Comparison of ENCODE assay signal across 8 cellular contexts in genomic region chr6:27807415-27808241, GRCh38.
DNase-seq lines count a peak whose midpoint lies in the region; ATAC-seq and TF ChIP-seq lines count a peak whose summit lies in the region.
"Not testable (repeated sequence)": the region's sequence is repeated elsewhere in the genome, so short reads cannot be mapped to it uniquely, and the experiment has no call there.

No MANE protein-coding gene starts in this region.

- H3K27ac Mint-ChIP-seq in CD4-positive, CD25-positive, alpha-beta regulatory T cell: peak overlapping the region; percentile 98 to 99 (median 98)

- not testable (repeated sequence) for H3K36me3 Mint-ChIP-seq in CD4-positive, CD25-positive, alpha-beta regulatory T cell

- H3K27me3 Mint-ChIP-seq in CD4-positive, CD25-positive, alpha-beta regulatory T cell: not testable (repeated sequence)

- H3K4me1 Mint-ChIP-seq in CD4-positive, CD25-positive, alpha-beta regulatory T cell: peaks cover 13 to 45% (median 23%) of the 10 kb centered on the region in 4 donors

- peaks cover 45% of the 10 kb centered on the region for H3K4me1 ChIP-seq in CD4-positive, CD25-positive, alpha-beta regulatory T cell (ENCODE audit: control insufficient read depth, insufficient read depth, low read length, poor library complexity, severe bottlenecking)

- not testable (repeated sequence) for H3K27me3 ChIP-seq in CD4-positive, CD25-positive, alpha-beta regulatory T cell (ENCODE audit: control insufficient read depth, insufficient read depth, low read length)

- not testable (repeated sequence) for TF ChIP-seq CTCF in coronary artery (IDR thresholded peaks at IDR 0.05)

- not testable (repeated sequence) for H3K9me3 Mint-ChIP-seq in CD4-positive, CD25-positive, alpha-beta regulatory T cell

- peak overlapping the region; percentile 87 for H3K4me3 ChIP-seq in CD4-positive, CD25-positive, alpha-beta regulatory T cell (ENCODE audit: low read depth, low read length)
- peak overlapping the region; percentile 76 for H3K4me3 ChIP-seq in coronary artery

- DNase-seq in CD4-positive, CD25-positive, alpha-beta regulatory T cell: peak; percentile 69 to 97 (median 91)
- DNase-seq in NCI-H69 (lab: John Stamatoyannopoulos, UW) (peak; percentile 93), coronary artery (ENCODE audit: low spot score) (peak; percentile 83), kidney glomerular epithelial cell (lab: John Stamatoyannopoulos, UW) (peak; percentile 92)
- peak; percentile 66 to 70 for DNase-seq in activated CD4-positive, alpha-beta T cell treated with anti-CD3 and anti-CD28 coated beads for 4 hours
- peak; percentile 75 for DNase-seq in stimulated activated CD4-positive, alpha-beta T cell treated with anti-CD3 and anti-CD28 coated beads, Interleukin-15, amount 100 ng/mL, for 24 hours

- peak overlapping the region; percentile 92 for H3K27ac ChIP-seq in CD4-positive, CD25-positive, alpha-beta regulatory T cell (ENCODE audit: insufficient read depth, low read length, poor library complexity, severe bottlenecking)
- peak overlapping the region; percentile 86 to 94 for H3K27ac ChIP-seq in coronary artery

- H3K4me3 Mint-ChIP-seq in CD4-positive, CD25-positive, alpha-beta regulatory T cell: peak overlapping the region; percentile 97 to 100 (median 98)

- H3K36me3 ChIP-seq in CD4-positive, CD25-positive, alpha-beta regulatory T cell (ENCODE audit: control insufficient read depth, insufficient read depth, low read length): not testable (repeated sequence)

- H3K9me3 ChIP-seq in CD4-positive, CD25-positive, alpha-beta regulatory T cell (ENCODE audit: control insufficient read depth in 2 of 2, low read length in 2 of 2): not testable (repeated sequence)

- ATAC-seq in CD4-positive, CD25-positive, alpha-beta regulatory T cell (ENCODE audit: low read depth in 2 of 2): peak; percentile 76
- ATAC-seq in GM19438 (IDR thresholded peaks at IDR 0.05; ENCODE audit: low read depth, unreplicated experiment) (peak; percentile 57), HG03460 (IDR thresholded peaks at IDR 0.05; ENCODE audit: unreplicated experiment) (peak; percentile 61)

Comparison
In these comparisons a context has a peak if more than half of its experiments do, and no peak if none do; other contexts are left out.
1. Peak in every context shown above with its lines: DNase-seq, ATAC-seq, H3K4me3 ChIP-seq and H3K27ac ChIP-seq.